ENCODE assay signal across 28 cellular contexts in the genomic region with DNA sequence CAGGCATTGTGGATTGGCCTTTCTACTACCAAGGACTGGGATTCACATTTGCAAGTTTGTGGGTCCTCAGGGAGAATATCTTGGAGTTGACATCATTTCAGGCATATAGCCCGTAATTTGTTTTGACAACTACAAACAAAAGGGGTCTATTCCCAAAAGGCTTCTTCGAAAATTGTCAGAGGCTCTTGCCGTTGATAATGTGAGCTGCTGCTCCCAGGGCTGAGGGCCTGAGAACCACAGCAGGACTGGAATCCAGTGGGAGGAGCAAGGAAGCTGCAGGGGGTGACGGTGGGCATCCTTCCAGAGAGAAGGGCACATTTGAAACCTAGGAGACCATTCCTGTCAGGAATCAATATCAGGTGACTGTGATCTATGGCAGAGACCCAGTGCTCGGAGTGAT.
"Had no signal": no experiment of that assay in that cellular context is flagged by ENCODE, and none has a peak within 500 bp of the region (broad histone marks: within the 10 kb centered on the region; RNA-seq: fewer than 3 reads in every experiment).

No MANE protein-coding gene starts in this region.

- H3K4me1 ChIP-seq: esophagus squamous epithelium, left ventricle myocardium inferior, stomach, thyroid gland, upper lobe of left lung, vagina had no signal

- H3K9me3 ChIP-seq: esophagus squamous epithelium, left ventricle myocardium inferior, thyroid gland, upper lobe of left lung, vagina had no signal

- H3K27ac Mint-ChIP-seq: activated CD4-positive, alpha-beta memory T cell treated with anti-CD3 and anti-CD28 coated beads for 36 hours; activated naive CD4-positive, alpha-beta T cell treated with anti-CD3 and anti-CD28 coated beads, Interleukin-2, amount 10 ng/mL, durations not matched to agents 7 days and 5 days; activated naive CD8-positive, alpha-beta T cell treated with anti-CD3 and anti-CD28 coated beads, Interleukin-2, amount 50 U/mL, for 24 hours; activated T-helper 1 cell treated with anti-CD3 and anti-CD28 coated beads, Interleukin-12 subunit alpha, Interleukin-12 subunit beta, Interleukin-2, Interleukin-4 antibody, amounts not matched to agents 30 ng/mL and 10 ng/mL and 1 ng/mL, durations not matched to agents 14 hours and 24 hours and 36 hours; stimulated activated naive B cell treated with anti-CD40 and anti-IgM and Interleukin-4, amounts not matched to agents 10 μg/mL and 1 μg/mL and 100 μg/mL, for 72 hours; T-helper 17 cell had no signal

- H3K36me3 ChIP-seq: esophagus squamous epithelium, left ventricle myocardium inferior, stomach, thyroid gland, upper lobe of left lung, vagina, WERI-Rb-1 had no signal

- H3K4me3 ChIP-seq: esophagus squamous epithelium, left ventricle myocardium inferior, lung, stomach, thyroid gland, upper lobe of left lung, vagina had no signal

- DNase-seq: activated CD4-positive, alpha-beta memory T cell treated with anti-CD3 and anti-CD28 coated beads for 36 hours; activated CD4-positive, alpha-beta T cell treated with anti-CD3 and anti-CD28 coated beads for 48 hours; activated CD8-positive, alpha-beta memory T cell treated with anti-CD3 and anti-CD28 coated beads, Interleukin-2, amount 50 U/mL, for 4 hours; activated gamma-delta T cell; activated naive CD4-positive, alpha-beta T cell treated with anti-CD3 and anti-CD28 coated beads, Interleukin-2, amount 10 ng/mL, durations not matched to agents 7 days and 5 days; activated naive CD8-positive, alpha-beta T cell treated with anti-CD3 and anti-CD28 coated beads, Interleukin-2, amount 50 U/mL, for 24 hours; activated T-cell treated with anti-CD3 and anti-CD28 coated beads, Interleukin-2, amount 50 U/mL, for 1 hour; cortex of kidney; esophagus squamous epithelium; foreskin melanocyte; left ventricle myocardium inferior; occipital lobe; right cardiac atrium; stimulated activated CD4-positive, alpha-beta T cell treated with anti-CD3 and anti-CD28 coated beads, Interleukin-15, amount 100 ng/mL, for 24 hours; stimulated activated CD4-positive, alpha-beta T cell treated with anti-CD3 and anti-CD28 coated beads, Interleukin-2, amount 100 ng/mL, for 24 hours; stimulated activated naive B cell treated with anti-CD40 and anti-IgM and Interleukin-4, amounts not matched to agents 10 μg/mL and 1 μg/mL and 100 μg/mL, for 72 hours; stomach; T-helper 17 cell; T1000; thyroid gland; upper lobe of left lung; WERI-Rb-1 had no signal

- H3K4me1 Mint-ChIP-seq: activated naive CD4-positive, alpha-beta T cell treated with anti-CD3 and anti-CD28 coated beads, Interleukin-2, amount 10 ng/mL, durations not matched to agents 7 days and 5 days; activated naive CD8-positive, alpha-beta T cell treated with anti-CD3 and anti-CD28 coated beads, Interleukin-2, amount 50 U/mL, for 24 hours; stimulated activated naive B cell treated with anti-CD40 and anti-IgM and Interleukin-4, amounts not matched to agents 10 μg/mL and 1 μg/mL and 100 μg/mL, for 72 hours; T-helper 17 cell had no signal

- H3K9me3 Mint-ChIP-seq: neural crest cell had no signal

- H3K4me3 Mint-ChIP-seq: activated CD4-positive, alpha-beta memory T cell treated with anti-CD3 and anti-CD28 coated beads for 36 hours; activated naive CD4-positive, alpha-beta T cell treated with anti-CD3 and anti-CD28 coated beads, Interleukin-2, amount 10 ng/mL, durations not matched to agents 7 days and 5 days; activated naive CD8-positive, alpha-beta T cell treated with anti-CD3 and anti-CD28 coated beads, Interleukin-2, amount 50 U/mL, for 24 hours; activated T-helper 1 cell treated with anti-CD3 and anti-CD28 coated beads, Interleukin-12 subunit alpha, Interleukin-12 subunit beta, Interleukin-2, Interleukin-4 antibody, amounts not matched to agents 30 ng/mL and 10 ng/mL and 1 ng/mL, durations not matched to agents 14 hours and 24 hours and 36 hours; neural crest cell; stimulated activated naive B cell treated with anti-CD40 and anti-IgM and Interleukin-4, amounts not matched to agents 10 μg/mL and 1 μg/mL and 100 μg/mL, for 72 hours; T-helper 17 cell had no signal

- H3K27me3 Mint-ChIP-seq: activated CD4-positive, alpha-beta memory T cell treated with anti-CD3 and anti-CD28 coated beads for 36 hours; activated naive CD4-positive, alpha-beta T cell treated with anti-CD3 and anti-CD28 coated beads, Interleukin-2, amount 10 ng/mL, durations not matched to agents 7 days and 5 days; activated naive CD8-positive, alpha-beta T cell treated with anti-CD3 and anti-CD28 coated beads, Interleukin-2, amount 50 U/mL, for 24 hours; stimulated activated naive B cell treated with anti-CD40 and anti-IgM and Interleukin-4, amounts not matched to agents 10 μg/mL and 1 μg/mL and 100 μg/mL, for 72 hours; T-helper 17 cell had no signal

- H3K36me3 Mint-ChIP-seq: activated CD4-positive, alpha-beta memory T cell treated with anti-CD3 and anti-CD28 coated beads for 36 hours; activated naive CD4-positive, alpha-beta T cell treated with anti-CD3 and anti-CD28 coated beads, Interleukin-2, amount 10 ng/mL, durations not matched to agents 7 days and 5 days; stimulated activated naive B cell treated with anti-CD40 and anti-IgM and Interleukin-4, amounts not matched to agents 10 μg/mL and 1 μg/mL and 100 μg/mL, for 72 hours had no signal

- ATAC-seq: activated CD4-positive, CD25-positive, alpha-beta regulatory T cell treated with anti-CD3 and anti-CD28 coated beads, Interleukin-2, amount 50 U/mL, for 24 hours; activated naive CD8-positive, alpha-beta T cell treated with anti-CD3 and anti-CD28 coated beads, Interleukin-2, amount 50 U/mL, for 24 hours; right cardiac atrium; stimulated activated naive B cell treated with anti-CD40 and anti-IgM and Interleukin-4, amounts not matched to agents 10 μg/mL and 1 μg/mL and 100 μg/mL, for 72 hours; T-helper 17 cell had no signal

- H3K27ac ChIP-seq: epithelial cell of prostate, esophagus squamous epithelium, left ventricle myocardium inferior, stomach, thyroid gland, upper lobe of left lung, vagina, WERI-Rb-1 had no signal

- H3K27me3 ChIP-seq: esophagus squamous epithelium, thyroid gland, vagina had no signal
